In genomic region chr1:226697151-226697575, GRCh38 we compare ENCODE assay signal across 8 cellular contexts. TPM values are rescaled to one million over a fixed set of nuclear protein-coding genes. Genes with fewer than 3 reads are reported as not detected.
DNase-seq lines count a peak whose midpoint lies in the region; ATAC-seq, FAIRE-seq and TF ChIP-seq lines count a peak whose summit lies in the region.

No MANE protein-coding gene starts in this region.

- H3K36me3 ChIP-seq in adipocyte (ENCODE audit: control insufficient read depth, insufficient read depth, low read length, severe bottlenecking) (no peaks in the 10 kb centered on the region), muscle layer of duodenum (ENCODE audit: control insufficient read depth in 1 of 2, insufficient read depth in 2 of 2, low read length in 2 of 2) (no peaks in the 10 kb centered on the region), upper lobe of right lung (peaks cover 18% of the 10 kb centered on the region)

- no peaks in the 10 kb centered on the region for H3K9me3 ChIP-seq in adipocyte (ENCODE audit: control insufficient read depth, low read length)
- no peaks in the 10 kb centered on the region for H3K9me3 ChIP-seq in muscle layer of duodenum (ENCODE audit: control insufficient read depth in 1 of 2, low read length in 2 of 2)
- no peaks in the 10 kb centered on the region for H3K9me3 ChIP-seq in upper lobe of right lung

- H3K4me3 ChIP-seq in adipocyte (ENCODE audit: low read length), result no peak overlapping the region
- no peak overlapping the region for H3K4me3 ChIP-seq in muscle layer of duodenum (ENCODE audit: low read depth in 1 of 2, low read length in 2 of 2)
- no peak overlapping the region for H3K4me3 ChIP-seq in upper lobe of right lung

- peaks cover 19% of the 10 kb centered on the region for H3K4me1 ChIP-seq in adipocyte (ENCODE audit: control insufficient read depth, insufficient read depth, low read length)
- H3K4me1 ChIP-seq in muscle layer of duodenum (ENCODE audit: control insufficient read depth in 1 of 2, insufficient read depth in 2 of 2, low read length in 2 of 2), result peaks cover 9 to 67% of the 10 kb centered on the region in 2 donors
- peaks cover 28% of the 10 kb centered on the region for H3K4me1 ChIP-seq in upper lobe of right lung

- no peak for TF ChIP-seq CTCF in upper lobe of right lung (IDR thresholded peaks at IDR 0.05)

- no peak overlapping the region for H3K9ac ChIP-seq in adipocyte (ENCODE audit: low read length)

- ATAC-seq in HG02870 (IDR thresholded peaks at IDR 0.05; ENCODE audit: unreplicated experiment), result peak; percentile 64
- ATAC-seq in upper lobe of right lung, result no peak
- ATAC-seq in GM19452 (IDR thresholded peaks at IDR 0.05; ENCODE audit: unreplicated experiment), result no peak

- DNase-seq in GM18507 (ENCODE audit: extremely low spot score, insufficient read length, low read depth), result no peak
- peak; percentile 80 for DNase-seq in adipocyte (ENCODE audit: low read depth)
- no peak for DNase-seq in upper lobe of right lung
- no peak for DNase-seq in stimulated activated naive CD4-positive, alpha-beta T cell treated with Interleukin-2 at 50 U/mL for 16 hours (lab: John Stamatoyannopoulos, UW)
- no peak for DNase-seq in NCI-H345 (lab: John Stamatoyannopoulos, UW)

- H3K27ac ChIP-seq in muscle layer of duodenum (ENCODE audit: low read length) (peak overlapping the region; percentile 32), upper lobe of right lung (no peak overlapping the region)

- intact Hi-C loops in upper lobe of right lung (cut with DNase I), result no loop called here

- peak; percentile 51 for FAIRE-seq in GM18507 (lab: Jason Lieb, UNC)

- H3K27me3 ChIP-seq in adipocyte (replicated peaks; ENCODE audit: control insufficient read depth, insufficient read depth, low read length), result no peaks in the 10 kb centered on the region
- H3K27me3 ChIP-seq in muscle layer of duodenum (ENCODE audit: low read depth, low read length), result no peaks in the 10 kb centered on the region
- no peaks in the 10 kb centered on the region for H3K27me3 ChIP-seq in upper lobe of right lung

RNA-seq across cellular contexts. Expression of gene ITPKB, which starts 41.9 kb away (rescaled TPM):
- 44.1 TPM for total RNA-seq in upper lobe of right lung
